ENCODE assay signal across 1 cellular context in genomic region chr18:75958683-75959082, GRCh38.
TF ChIP-seq lines count a peak whose summit lies in the region.

No MANE protein-coding gene starts in this region.

TF ChIP-seq in SK-N-SH, 30 proteins besides CTCF, POLR2A, EP300 and RAD21:
- TF ChIP-seq MAX (IDR thresholded peaks at IDR 0.05; ENCODE audit: low read depth) (no peak), RXRA (IDR thresholded peaks at IDR 0.05; ENCODE audit: borderline replicate concordance, low read depth) (no peak), YY1 (IDR thresholded peaks at IDR 0.05; ENCODE audit: low read depth) (no peak), EZH2phosphoT487 (IDR thresholded peaks at IDR 0.05; ENCODE audit: borderline replicate concordance, low read depth) (no peak), POLR2AphosphoS5 (IDR thresholded peaks at IDR 0.05; ENCODE audit: low read depth, low read length) (no peak), NRF1 (IDR thresholded peaks at IDR 0.05; ENCODE audit: low read depth, low read length) (no peak), TEAD4 (IDR thresholded peaks at IDR 0.05; ENCODE audit: borderline replicate concordance, insufficient read depth) (no peak), SMC3 (IDR thresholded peaks at IDR 0.05; ENCODE audit: low read depth, low read length) (no peak), FOSL2 (IDR thresholded peaks at IDR 0.05; ENCODE audit: borderline replicate concordance, low read depth) (no peak), MXI1 (IDR thresholded peaks at IDR 0.05; ENCODE audit: low read depth, low read length) (no peak), MEF2A (IDR thresholded peaks at IDR 0.05; ENCODE audit: borderline replicate concordance, low read depth) (no peak), FOXJ3 (CRISPR knock-in tag; IDR thresholded peaks at IDR 0.05) (no peak), PBX3 (IDR thresholded peaks at IDR 0.05) (no peak), RFX5 (IDR thresholded peaks at IDR 0.05; ENCODE audit: low read length) (no peak), GABPA (IDR thresholded peaks at IDR 0.05; ENCODE audit: low read depth) (no peak), JUND (IDR thresholded peaks at IDR 0.05) (no peak), GATA2 (CRISPR knock-in tag; IDR thresholded peaks at IDR 0.05) (no peak), USF1 (IDR thresholded peaks at IDR 0.05; ENCODE audit: borderline replicate concordance, low read depth) (no peak), IRF3 (IDR thresholded peaks at IDR 0.05; ENCODE audit: low read depth, low read length) (no peak)
TF ChIP-seq in SK-N-SH: peak in this region for 0.
